ENCODE assay signal across 1 cellular context in the genomic region with DNA sequence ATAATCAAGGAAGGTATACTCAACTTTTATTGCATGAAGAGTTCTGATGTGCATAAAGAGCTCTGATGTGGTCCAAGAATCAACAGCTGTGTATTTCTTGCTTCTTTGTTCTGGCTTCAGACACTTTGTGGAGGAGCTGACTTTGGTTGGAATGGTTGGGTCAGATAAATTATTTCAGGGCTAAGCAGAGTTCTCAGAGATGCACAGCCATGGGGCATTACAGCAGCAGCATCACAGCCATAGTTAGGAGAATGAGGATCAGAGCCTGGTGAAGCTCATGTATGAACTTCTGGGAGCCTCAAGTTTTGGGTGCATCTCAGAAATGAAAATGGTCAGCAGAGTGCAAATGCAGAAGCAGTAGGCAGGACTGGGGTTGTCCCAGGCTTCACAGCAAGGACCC.
TF ChIP-seq lines count a peak whose summit lies in the region.

No MANE protein-coding gene starts in this region.

TF ChIP-seq in IMR-90, 13 proteins besides CTCF, POLR2A, EP300 and RAD21 (continued from another document):
- TF ChIP-seq USF2 (IDR thresholded peaks at IDR 0.05; ENCODE audit: low read depth, low read length) (no peak), BHLHE40 (IDR thresholded peaks at IDR 0.05; ENCODE audit: low read depth, low read length) (no peak), ELK1 (IDR thresholded peaks at IDR 0.05; ENCODE audit: borderline replicate concordance, low read depth, low read length) (no peak)
